Comparison of ENCODE assay signal across 17 cellular contexts in genomic region chr20:59690976-59691375, GRCh38.
"Had no signal": no experiment of that assay in that cellular context is flagged by ENCODE, and none has a peak within 500 bp of the region (broad histone marks: within the 10 kb centered on the region; RNA-seq: fewer than 3 reads in every experiment).

No MANE protein-coding gene starts in this region.

- H3K9me3 ChIP-seq: colonic mucosa, esophagus muscularis mucosa, gastroesophageal sphincter, heart left ventricle, left lung, lower lobe of right lung, mucosa of descending colon had no signal

- H3K27ac ChIP-seq: colonic mucosa, esophagus muscularis mucosa, foreskin keratinocyte, gastroesophageal sphincter, hepatocyte, left lung, lower lobe of right lung had no signal

- H3K4me2 ChIP-seq: hepatocyte had no signal

- H3K4me1 ChIP-seq: colonic mucosa, foreskin keratinocyte, gastroesophageal sphincter, left lung, lower lobe of right lung had no signal

- H3K27me3 ChIP-seq: colonic mucosa, foreskin keratinocyte, hepatocyte had no signal

- ATAC-seq: foreskin keratinocyte, gastroesophageal sphincter, heart left ventricle, left cardiac atrium, left lung, left ventricle myocardium superior, lower lobe of right lung, mucosa of descending colon had no signal

- H3K36me3 ChIP-seq: colonic mucosa, esophagus muscularis mucosa, gastroesophageal sphincter, heart left ventricle, left lung, lower lobe of right lung had no signal

- H3K4me3 ChIP-seq: colonic mucosa, esophagus muscularis mucosa, gastroesophageal sphincter, heart left ventricle, hepatocyte, left lung, lower lobe of right lung, mucosa of descending colon had no signal

- DNase-seq: colonic mucosa; cortex of kidney; effector CD4-positive, alpha-beta T cell; effector memory CD4-positive, alpha-beta T cell; foreskin keratinocyte; heart left ventricle; hypothalamus; immature natural killer cell; left cardiac atrium; left lung; left ventricle myocardium superior; lower lobe of right lung; mesenchymal stem cell; mucosa of descending colon had no signal
